1 cellular context compared by ENCODE assay signal in the genomic region with DNA sequence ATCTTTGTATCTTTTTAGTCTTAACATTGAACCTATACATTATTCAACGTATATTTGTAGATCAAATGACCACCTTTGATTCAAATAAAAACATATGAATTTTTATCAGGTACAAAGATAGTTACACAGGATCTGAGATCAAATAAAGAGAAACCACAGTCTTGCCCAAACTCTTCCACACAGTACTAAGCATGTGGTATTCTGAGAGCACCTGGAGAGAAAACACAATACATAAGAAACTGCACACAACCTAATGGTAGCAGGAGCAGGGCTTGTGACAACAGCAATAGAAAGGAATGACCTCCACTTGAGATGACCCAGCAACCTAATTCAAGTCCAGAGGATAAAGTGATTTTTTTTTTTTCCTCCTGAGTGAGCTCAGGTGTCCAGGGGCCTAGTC.
TF ChIP-seq lines count a peak whose summit lies in the region.

No MANE protein-coding gene starts in this region.

TF ChIP-seq in GM23338, 12 proteins besides CTCF, POLR2A, EP300 and RAD21:
- TF ChIP-seq, protein P1, sequence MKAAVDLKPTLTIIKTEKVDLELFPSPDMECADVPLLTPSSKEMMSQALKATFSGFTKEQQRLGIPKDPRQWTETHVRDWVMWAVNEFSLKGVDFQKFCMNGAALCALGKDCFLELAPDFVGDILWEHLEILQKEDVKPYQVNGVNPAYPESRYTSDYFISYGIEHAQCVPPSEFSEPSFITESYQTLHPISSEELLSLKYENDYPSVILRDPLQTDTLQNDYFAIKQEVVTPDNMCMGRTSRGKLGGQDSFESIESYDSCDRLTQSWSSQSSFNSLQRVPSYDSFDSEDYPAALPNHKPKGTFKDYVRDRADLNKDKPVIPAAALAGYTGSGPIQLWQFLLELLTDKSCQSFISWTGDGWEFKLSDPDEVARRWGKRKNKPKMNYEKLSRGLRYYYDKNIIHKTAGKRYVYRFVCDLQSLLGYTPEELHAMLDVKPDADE (IDR thresholded peaks at IDR 0.05): no peak
- no peak for TF ChIP-seq POLR2AphosphoS5 (IDR thresholded peaks at IDR 0.05; ENCODE audit: low read depth)
- no peak for TF ChIP-seq ZNF114 (CRISPR knock-in tag; IDR thresholded peaks at IDR 0.05)
